In genomic region chr17:18258356-18259038, GRCh38 we compare ENCODE assay signal across 8 cellular contexts. TPM values are rescaled to one million over a fixed set of nuclear protein-coding genes. Genes with fewer than 3 reads are reported as not detected.
DNase-seq lines count a peak whose midpoint lies in the region; ATAC-seq and TF ChIP-seq lines count a peak whose summit lies in the region.

Gene FLII, minus strand, starts transcription at chr17:18258738. Its CDS starts 48 bp downstream, at chr17:18258690.

- peak within 1 kb of the TSS; percentile 84 for H3K4me3 ChIP-seq in CD4-positive, CD25-positive, alpha-beta regulatory T cell (ENCODE audit: low read depth, low read length)

- peaks cover 3% of the 10 kb centered on the region for H3K36me3 Mint-ChIP-seq in CD4-positive, CD25-positive, alpha-beta regulatory T cell
- peaks cover 6% of the 10 kb centered on the region for H3K36me3 Mint-ChIP-seq in mesothelial cell of epicardium

- H3K4me3 Mint-ChIP-seq in CD4-positive, CD25-positive, alpha-beta regulatory T cell = peak within 1 kb of the TSS; percentile 95 to 98 (median 96)
- peak within 1 kb of the TSS; percentile 93 for H3K4me3 Mint-ChIP-seq in mesothelial cell of epicardium

- peaks cover 0 to 55% (median 26%) of the 10 kb centered on the region in 4 donors for H3K4me1 Mint-ChIP-seq in CD4-positive, CD25-positive, alpha-beta regulatory T cell
- H3K4me1 Mint-ChIP-seq in mesothelial cell of epicardium = peaks cover 29% of the 10 kb centered on the region

- peak within 1 kb of the TSS; percentile 90 to 97 (median 97) for H3K27ac Mint-ChIP-seq in CD4-positive, CD25-positive, alpha-beta regulatory T cell
- H3K27ac Mint-ChIP-seq in mesothelial cell of epicardium = peak within 1 kb of the TSS; percentile 97

- peak within 1 kb of the TSS; percentile 94 for H3K27ac ChIP-seq in CD4-positive, CD25-positive, alpha-beta regulatory T cell (ENCODE audit: insufficient read depth, low read length, poor library complexity, severe bottlenecking)

- no peaks in the 10 kb centered on the region for H3K9me3 ChIP-seq in CD4-positive, CD25-positive, alpha-beta regulatory T cell (ENCODE audit: control insufficient read depth in 2 of 2, low read length in 2 of 2)

- H3K9me3 Mint-ChIP-seq in CD4-positive, CD25-positive, alpha-beta regulatory T cell = no peaks in the 10 kb centered on the region
- H3K9me3 Mint-ChIP-seq in mesothelial cell of epicardium = no peaks in the 10 kb centered on the region

- peaks cover 52% of the 10 kb centered on the region for H3K4me1 ChIP-seq in CD4-positive, CD25-positive, alpha-beta regulatory T cell (ENCODE audit: control insufficient read depth, insufficient read depth, low read length, poor library complexity, severe bottlenecking)

- ATAC-seq in CD4-positive, CD25-positive, alpha-beta regulatory T cell (ENCODE audit: low read depth in 2 of 2) = peak; percentile 30 to 38
- ATAC-seq in GM21619 (IDR thresholded peaks at IDR 0.05; ENCODE audit: unreplicated experiment) (peak; percentile 26), HG03175 (IDR thresholded peaks at IDR 0.05; ENCODE audit: unreplicated experiment) (no peak)

- no peaks in the 10 kb centered on the region for H3K27me3 Mint-ChIP-seq in CD4-positive, CD25-positive, alpha-beta regulatory T cell
- no peaks in the 10 kb centered on the region for H3K27me3 Mint-ChIP-seq in mesothelial cell of epicardium (ENCODE audit: low read depth)

- no peaks in the 10 kb centered on the region for H3K27me3 ChIP-seq in CD4-positive, CD25-positive, alpha-beta regulatory T cell (ENCODE audit: control insufficient read depth, insufficient read depth, low read length)

- H3K36me3 ChIP-seq in CD4-positive, CD25-positive, alpha-beta regulatory T cell (ENCODE audit: control insufficient read depth, insufficient read depth, low read length) = peaks cover 31% of the 10 kb centered on the region

- DNase-seq in CD4-positive, CD25-positive, alpha-beta regulatory T cell = peak; percentile 52 to 68 (median 54)
- DNase-seq in NCI-H748 treated with DMSO at 0.1 percent for 48 hours (lab: John Stamatoyannopoulos, UW) (peak; percentile 31), activated T-cell treated with anti-CD3 and anti-CD28 coated beads for 4 hours (peak; percentile 29), epidermal melanocyte (ENCODE audit: insufficient read length, low spot score) (peak; percentile 77), mesothelial cell of epicardium (ENCODE audit: low spot score in 2 of 2, unreplicated experiment in 2 of 2) (peak in 1 of 2 experiments; percentile 60)
- peak; percentile 46 for DNase-seq in stimulated activated CD8-positive, alpha-beta memory T cell treated with anti-CD3 and anti-CD28 coated beads, Interleukin-4, amount 100 ng/mL, for 24 hours (ENCODE audit: low read depth)

- no peak for TF ChIP-seq CTCF in mesothelial cell of epicardium (IDR thresholded peaks at IDR 0.05; ENCODE audit: unreplicated experiment)

RNA-seq across cellular contexts. Expression of gene FLII, which starts in this region (rescaled TPM):
- total RNA-seq in CD4-positive, CD25-positive, alpha-beta regulatory T cell = 344 TPM
- 100 to 1,000 TPM; 123 to 154 (median 127) TPM for polyA plus RNA-seq in CD4-positive, CD25-positive, alpha-beta regulatory T cell
- total RNA-seq in mesothelial cell of epicardium = 190 to 202 TPM (median 199 TPM) in 3 replicates
